In genomic region chr9:107740088-107740980, GRCh38 we compare ENCODE assay signal across 14 cellular contexts.
DNase-seq lines count a peak whose midpoint lies in the region; ATAC-seq and TF ChIP-seq lines count a peak whose summit lies in the region.
"Had no signal": no experiment of that assay in that cellular context is flagged by ENCODE, and none has a peak within 500 bp of the region (broad histone marks: within the 10 kb centered on the region; RNA-seq: fewer than 3 reads in every experiment).

No MANE protein-coding gene starts in this region.

- H3K27ac ChIP-seq in RWPE1 = peak overlapping the region; percentile 99
- H3K27ac ChIP-seq in ovary = peak overlapping the region; percentile 64 to 82
- no peak overlapping the region for H3K27ac ChIP-seq in WERI-Rb-1
- H3K27ac ChIP-seq: KMS-11 had no signal

- H3K36me3 ChIP-seq in ovary (no peaks in the 10 kb centered on the region), WERI-Rb-1 (no peaks in the 10 kb centered on the region)

- H3K27me3 ChIP-seq in ovary = no peaks in the 10 kb centered on the region
- peaks cover 92% of the 10 kb centered on the region for H3K27me3 ChIP-seq in WERI-Rb-1 (ENCODE audit: insufficient read depth, low read depth, severe bottlenecking)

- H3K9me3 ChIP-seq in ovary (no peaks in the 10 kb centered on the region), WERI-Rb-1 (ENCODE audit: severe bottlenecking) (peaks cover 3% of the 10 kb centered on the region)

- H3K4me1 ChIP-seq in ovary (ENCODE audit: insufficient read depth) = peaks cover 36% of the 10 kb centered on the region

- H3K4me3 ChIP-seq in fibroblast of the aortic adventitia (ENCODE audit: low read depth, low read length) (no peak overlapping the region), ovary (no peak overlapping the region), WERI-Rb-1 (ENCODE audit: low read depth, low read length) (no peak overlapping the region)

- TF ChIP-seq CTCF in RWPE1 (conservative IDR thresholded peaks at IDR 0.05; ENCODE audit: low read depth) (no peak), fibroblast of the aortic adventitia (IDR thresholded peaks at IDR 0.05; ENCODE audit: insufficient read depth, low read length) (no peak), ovary (IDR thresholded peaks at IDR 0.05) (no peak), WERI-Rb-1 (IDR thresholded peaks at IDR 0.05; ENCODE audit: low read depth, low read length) (no peak)

- WGBS in ovary, 3 donors = 51 to 68% (median 66%) methylated on average over 10 of the region's 10 CpGs

- intact Hi-C loops in ovary (cut with DNase I) = loop anchor here in 1 of 4 donors (10.0 kb wide), 1 partner anchor 846 kb away; no protein-coding TSS in a partner anchor
- intact Hi-C loops in posterior cingulate gyrus (cut with DNase I) = no loop called here

- TF ChIP-seq EP300 in ovary (IDR thresholded peaks at IDR 0.05) = no peak

- no peak for TF ChIP-seq POLR2A in ovary (IDR thresholded peaks at IDR 0.05)

- DNase-seq in Ammon's horn (ENCODE audit: low spot score) (peak; percentile 48), RWPE1 (ENCODE audit: low spot score) (no peak), fibroblast of the aortic adventitia (ENCODE audit: low read depth) (peak; percentile 95), ovary (peak; percentile 60 to 80 (median 76)), posterior cingulate gyrus (no peak), activated T-cell treated with anti-CD3 and anti-CD28 coated beads for 4 hours (no peak), WERI-Rb-1 (no peak)
- DNase-seq: activated CD8-positive, alpha-beta T cell treated with anti-CD3 and anti-CD28 coated beads, Interleukin-2, amount 10 ng/mL, durations not matched to agents 7 days and 5 days; DMS 273 treated with DMSO at 0.1 percent for 48 hours; naive B cell; NCI-H1417 treated with DMSO at 0.1 percent for 48 hours; OCI-M1 had no signal

- no peak for ATAC-seq in GM21737 (IDR thresholded peaks at IDR 0.05; ENCODE audit: unreplicated experiment)
- ATAC-seq: activated CD8-positive, alpha-beta T cell treated with anti-CD3 and anti-CD28 coated beads, Interleukin-2, amount 10 ng/mL, durations not matched to agents 7 days and 5 days had no signal

- POLR2A ChIA-PET in RWPE1 (lab: Yijun Ruan, JAX; ENCODE audit: low non-redundant PET) = interaction anchor here (0.6 kb wide), 2 partner anchors 130 to 1308 kb away, joined by 3 read pairs; no protein-coding TSS in a partner anchor

- CTCF ChIA-PET in RWPE1 (lab: Yijun Ruan, JAX) = interaction anchor here (0.5 to 0.6 kb wide), 4 partner anchors 31 to 531 kb away, joined by 3 to 4 read pairs (median 4); no protein-coding TSS in a partner anchor

Comparison
In these comparisons a context has a peak if more than half of its experiments do, and no peak if none do; other contexts are left out.
1. DNase-seq: peak in Ammon's horn (single experiment), fibroblast of the aortic adventitia (single experiment) and ovary (5 of 5); none in RWPE1 (single experiment), posterior cingulate gyrus (0 of 10), activated T-cell treated with anti-CD3 and anti-CD28 coated beads for 4 hours (single experiment) and WERI-Rb-1 (single experiment).